Comparison of ENCODE assay signal across 9 cellular contexts in the genomic region with DNA sequence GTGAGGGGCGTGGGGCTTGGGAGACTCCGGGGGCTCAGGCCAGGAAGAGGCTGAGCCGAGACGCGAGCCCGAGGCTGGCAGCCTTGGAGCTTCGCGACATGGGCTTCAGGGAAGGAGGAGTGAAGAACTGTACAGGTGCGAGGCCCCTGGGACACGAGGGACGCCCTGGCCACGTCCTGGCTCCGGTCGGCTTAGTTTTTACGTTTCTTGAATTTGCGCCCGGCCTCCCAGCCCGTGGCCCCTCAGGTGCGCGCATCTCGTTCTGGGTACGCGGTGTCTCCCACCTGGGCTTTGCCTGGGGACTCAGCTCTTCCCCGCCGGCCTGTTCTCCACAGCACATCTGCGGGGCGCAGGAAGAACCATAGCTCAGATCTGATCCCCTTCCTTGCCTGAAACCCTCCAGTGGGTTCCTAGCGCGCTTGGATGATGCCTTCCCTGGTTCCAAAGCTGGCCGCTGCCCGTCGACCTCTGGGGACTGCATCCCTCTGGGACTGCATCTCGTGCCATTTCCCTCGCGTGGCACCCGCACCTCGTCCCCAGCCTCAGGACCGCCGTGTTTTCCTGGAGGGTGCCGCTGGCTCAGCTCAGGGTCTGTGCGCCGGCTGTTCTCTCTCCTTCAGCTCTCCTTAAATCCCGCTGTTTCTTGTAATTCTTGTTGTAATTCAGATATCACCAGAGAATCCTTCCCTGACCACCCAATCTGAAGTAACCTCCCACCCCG. TPM values are rescaled to one million over a fixed set of nuclear protein-coding genes. Genes with fewer than 3 reads are reported as not detected.
DNase-seq lines count a peak whose midpoint lies in the region; ATAC-seq, FAIRE-seq and TF ChIP-seq lines count a peak whose summit lies in the region.
"Had no signal": no experiment of that assay in that cellular context is flagged by ENCODE, and none has a peak within 500 bp of the region (broad histone marks: within the 10 kb centered on the region; RNA-seq: fewer than 3 reads in every experiment).

No MANE protein-coding gene starts in this region.

- H2BK5ac ChIP-seq in mesenchymal stem cell (ENCODE audit: low read depth, low read length, poor library complexity, severe bottlenecking): no peak overlapping the region

- WGBS in heart right ventricle, 2 donors: 8 to 10% methylated on average over 42 to 44 of the region's 44 CpGs
- WGBS in mesenchymal stem cell: 14% methylated on average over 44 of the region's 44 CpGs
- WGBS in urinary bladder: 6% methylated on average over 44 of the region's 44 CpGs

- H3K27me3 ChIP-seq in heart right ventricle (peaks cover 0 to 30% (median 9%) of the 10 kb centered on the region in 7 donors), bronchial epithelial cell (ENCODE audit: control insufficient read depth, insufficient read depth, low read length) (no peaks in the 10 kb centered on the region), mesenchymal stem cell (ENCODE audit: control insufficient read depth in 1 of 2, insufficient read depth in 1 of 2, low read length in 2 of 2) (peaks cover 0 to 7% of the 10 kb centered on the region in 2 experiments)

- peak overlapping the region; percentile 85 for H3K9ac ChIP-seq in mesenchymal stem cell (ENCODE audit: low read length)

- H3K23ac ChIP-seq in mesenchymal stem cell (ENCODE audit: low read length in 2 of 2): no peak overlapping the region

- intact Hi-C loops in heart right ventricle (cut with DNase I) (loop anchor here in 1 of 10 donors (5.0 kb wide), 1 partner anchor 283 kb away; no protein-coding TSS in a partner anchor), cardiac septum (cut with DNase I) (loop anchor here (2.0 to 5.0 kb wide), 2 partner anchors 38 to 278 kb away; a partner anchor contains a TSS)

- H2BK15ac ChIP-seq in mesenchymal stem cell (ENCODE audit: low read depth, poor library complexity, severe bottlenecking): no peak overlapping the region

- H3K27ac ChIP-seq in heart right ventricle (peak overlapping the region in 8 of 10 donors; percentile 5 to 60 (median 36)), mesenchymal stem cell (ENCODE audit: low read length, poor library complexity, severe bottlenecking) (no peak overlapping the region), urinary bladder (ENCODE audit: low read depth) (no peak overlapping the region)

- peak overlapping the region; percentile 71 for H3K4me2 ChIP-seq in mesenchymal stem cell (ENCODE audit: low read length, poor library complexity, severe bottlenecking)

- peaks cover 28% of the 10 kb centered on the region for H3K79me1 ChIP-seq in mesenchymal stem cell (replicated peaks; ENCODE audit: low read length, poor library complexity, severe bottlenecking)

- H3K4ac ChIP-seq in mesenchymal stem cell (ENCODE audit: low read depth in 1 of 2, low read length in 2 of 2): no peak overlapping the region

- no peak for DNase-seq in heart right ventricle
- no peak for DNase-seq in cardiac septum (ENCODE audit: low spot score)
- no peak for DNase-seq in Jurkat, Clone E6-1 (ENCODE audit: low read depth, low spot score)
- DNase-seq in bronchial epithelial cell (ENCODE audit: low read depth): no peak
- peak; percentile 12 for DNase-seq in mesenchymal stem cell
- DNase-seq in NCI-H524 (lab: John Stamatoyannopoulos, UW): no peak

- H2BK120ac ChIP-seq in mesenchymal stem cell (ENCODE audit: low read depth, low read length): no peak overlapping the region

- H3K18ac ChIP-seq in mesenchymal stem cell (ENCODE audit: low read depth in 1 of 2, low read length in 2 of 2): peak overlapping the region in 1 of 2 experiments; percentile 77

- H4K8ac ChIP-seq in mesenchymal stem cell (ENCODE audit: low read length): no peak overlapping the region

- peak overlapping the region in 1 of 2 experiments; percentile 37 for H3K14ac ChIP-seq in mesenchymal stem cell (ENCODE audit: low read length in 2 of 2)

- H3K36me3 ChIP-seq in heart right ventricle (no peaks in the 10 kb centered on the region), bronchial epithelial cell (ENCODE audit: control insufficient read depth, insufficient read depth, low read length) (peaks cover 2% of the 10 kb centered on the region), mesenchymal stem cell (ENCODE audit: control insufficient read depth in 1 of 2, insufficient read depth in 2 of 2, low read depth in 1 of 2, low read length in 2 of 2) (no peaks in the 10 kb centered on the region), urinary bladder (ENCODE audit: insufficient read depth) (no peaks in the 10 kb centered on the region)

- no peak overlapping the region for H2AK5ac ChIP-seq in mesenchymal stem cell (ENCODE audit: low read length, severe bottlenecking)

- H3K4me1 ChIP-seq in heart right ventricle (peaks cover 0 to 16% (median 14%) of the 10 kb centered on the region in 9 donors), mesenchymal stem cell (ENCODE audit: control insufficient read depth, insufficient read depth, low read depth, low read length) (peaks cover 7% of the 10 kb centered on the region), urinary bladder (ENCODE audit: insufficient read depth) (peaks cover 2% of the 10 kb centered on the region)

- no peak overlapping the region for H2BK12ac ChIP-seq in mesenchymal stem cell (ENCODE audit: low read length in 2 of 2)

- H3K4me3 ChIP-seq in heart right ventricle: peak overlapping the region; percentile 55 to 96 (median 79)
- H3K4me3 ChIP-seq in Jurkat, Clone E6-1 (ENCODE audit: low read length): peak overlapping the region; percentile 81
- H3K4me3 ChIP-seq in bronchial epithelial cell (ENCODE audit: low read depth, low read length): peak overlapping the region; percentile 77
- H3K4me3 ChIP-seq in mesenchymal stem cell (ENCODE audit: insufficient read depth in 1 of 2, low read depth in 1 of 2, low read length in 2 of 2): peak overlapping the region; percentile 88 to 94
- peak overlapping the region; percentile 64 for H3K4me3 ChIP-seq in urinary bladder (ENCODE audit: low read depth, low read length)

- H4K91ac ChIP-seq in mesenchymal stem cell (ENCODE audit: low read length): no peak overlapping the region

- H3K9me3 ChIP-seq in heart right ventricle (peaks cover 0 to 5% (median 0%) of the 10 kb centered on the region in 11 donors), mesenchymal stem cell (ENCODE audit: control insufficient read depth, low read length) (peaks cover 5% of the 10 kb centered on the region)

- no peak for FAIRE-seq in bronchial epithelial cell (lab: Jason Lieb, UNC)
- FAIRE-seq: islet of Langerhans had no signal

- peak overlapping the region; percentile 95 for H2AFZ ChIP-seq in mesenchymal stem cell (ENCODE audit: low read depth, low read length)

- ATAC-seq in heart right ventricle (peak in 1 of 8 donors; percentile 35), HG03521 (IDR thresholded peaks at IDR 0.05; ENCODE audit: unreplicated experiment) (no peak)

- TF ChIP-seq CTCF in heart right ventricle (IDR thresholded peaks at IDR 0.05) (no peak), bronchial epithelial cell (IDR thresholded peaks at IDR 0.05; ENCODE audit: insufficient read depth, low read length, severe bottlenecking) (no peak)

RNA-seq across cellular contexts. Expression of a gene that starts 0.6 kb away (rescaled TPM):
- total RNA-seq in heart right ventricle (10 to 100 TPM in 6 of 10 donors, 1 to 10 TPM in 4; 5.2 to 15.8 (median 10.2) TPM), cardiac septum (12.1 TPM), bronchial epithelial cell (25.5 and 36.6 TPM in 2 replicates), urinary bladder (5.4 TPM)
- polyA plus RNA-seq in heart right ventricle (10 to 100 TPM in 1 of 2 donors, 1 to 10 TPM in 1; 9.9 to 27.0 TPM), urinary bladder (20.9 TPM)
- 83.0 TPM for polyA plus RNA-seq in Jurkat, Clone E6-1 (2012; ENCODE audit: insufficient read depth, insufficient read length)
- polyA plus RNA-seq in mesenchymal stem cell (2013, experiment 1 of 2): 11.8 TPM
- 11.2 TPM for polyA plus RNA-seq in mesenchymal stem cell (2013, experiment 2 of 2)

RNA-seq across cellular contexts. Expression of a gene that starts 49.7 kb away (rescaled TPM):
- total RNA-seq in heart right ventricle: 1 to 10 TPM; 4.7 to 7.8 (median 5.6) TPM
- polyA plus RNA-seq in heart right ventricle: 1 to 10 TPM; 2.1 to 5.0 TPM
- total RNA-seq in cardiac septum: 5.1 TPM
- 14.7 TPM for polyA plus RNA-seq in Jurkat, Clone E6-1 (2012; ENCODE audit: insufficient read depth, insufficient read length)
- 9.9 and 10.3 TPM in 2 replicates for total RNA-seq in bronchial epithelial cell
- 8.9 TPM for polyA plus RNA-seq in mesenchymal stem cell (2013, experiment 1 of 2)
- polyA plus RNA-seq in mesenchymal stem cell (2013, experiment 2 of 2): 7.7 TPM
- 17.8 TPM for total RNA-seq in urinary bladder
- polyA plus RNA-seq in urinary bladder: 7.2 TPM

Comparison
In these comparisons a context has a peak if more than half of its experiments do, and no peak if none do; other contexts are left out.
1. H3K27ac ChIP-seq: peak in heart right ventricle (8 of 10); none in mesenchymal stem cell (single experiment) and urinary bladder (single experiment).
2. Peak in every context shown above with its lines, with median percentiles within 50 percentile points of each other: H3K4me3 ChIP-seq.